In the genomic region with DNA sequence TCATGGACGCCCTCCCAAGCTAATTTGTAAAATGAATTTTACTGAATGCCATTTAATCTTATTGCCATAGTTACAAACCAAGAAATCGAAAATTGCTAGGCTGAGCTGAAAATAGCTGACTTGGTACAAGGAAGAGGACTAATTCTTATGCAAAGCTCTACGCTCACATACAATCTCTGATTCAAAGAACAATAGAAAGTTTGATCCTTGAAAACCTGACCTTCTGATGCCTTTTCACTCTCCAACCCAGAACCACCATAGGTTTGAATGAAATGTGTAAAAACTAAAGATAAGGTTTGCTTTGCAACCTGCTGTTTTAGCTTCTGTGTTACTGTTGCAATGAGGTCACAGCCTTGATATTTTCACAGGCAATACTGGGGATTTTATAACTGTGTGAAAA, we compare ENCODE assay signal across 15 cellular contexts.
DNase-seq lines count a peak whose midpoint lies in the region; ATAC-seq, FAIRE-seq and TF ChIP-seq lines count a peak whose summit lies in the region.
"Had no signal": no experiment of that assay in that cellular context is flagged by ENCODE, and none has a peak within 500 bp of the region (broad histone marks: within the 10 kb centered on the region; RNA-seq: fewer than 3 reads in every experiment).

No MANE protein-coding gene starts in this region.

- peaks cover 16% of the 10 kb centered on the region for H3K4me1 ChIP-seq in smooth muscle cell (ENCODE audit: low read depth)
- H3K4me1 ChIP-seq: BLaER1 had no signal

- no peak overlapping the region for H3K27ac ChIP-seq in smooth muscle cell (ENCODE audit: low read depth)
- H3K27ac ChIP-seq: BLaER1 had no signal

- no peaks in the 10 kb centered on the region for H3K79me2 ChIP-seq in smooth muscle cell (ENCODE audit: low read depth)

- no peak for TF ChIP-seq CTCF in mesothelial cell of epicardium (IDR thresholded peaks at IDR 0.05; ENCODE audit: unreplicated experiment)
- no peak for TF ChIP-seq CTCF in smooth muscle cell (IDR thresholded peaks at IDR 0.05; ENCODE audit: borderline replicate concordance, insufficient read depth, poor library complexity, severe bottlenecking)

- no peak overlapping the region for H3K4me3 ChIP-seq in smooth muscle cell
- H3K4me3 ChIP-seq: BLaER1 had no signal

- no peaks in the 10 kb centered on the region for H3F3A ChIP-seq in smooth muscle cell (ENCODE audit: low read depth)

- no peak overlapping the region for H3K9ac ChIP-seq in smooth muscle cell (ENCODE audit: low read depth)
- H3K9ac ChIP-seq: BLaER1 had no signal

- peaks cover 9% of the 10 kb centered on the region for H3K4me1 Mint-ChIP-seq in mesothelial cell of epicardium
- H3K4me1 Mint-ChIP-seq: CD8-positive, alpha-beta memory T cell had no signal

- no peak overlapping the region for H3K4me2 ChIP-seq in smooth muscle cell
- H3K4me2 ChIP-seq: BLaER1 had no signal

- peaks cover 7% of the 10 kb centered on the region for H3K9me3 Mint-ChIP-seq in mesothelial cell of epicardium

- H2AFZ ChIP-seq in smooth muscle cell (ENCODE audit: low read depth), result no peak overlapping the region

- peak overlapping the region; percentile 17 for H3K27ac Mint-ChIP-seq in mesothelial cell of epicardium
- H3K27ac Mint-ChIP-seq: CD8-positive, alpha-beta memory T cell had no signal

- no peak for TF ChIP-seq POLR2A in GM12891 (IDR thresholded peaks at IDR 0.05; ENCODE audit: low read depth, low read length)

- H3K27me3 ChIP-seq in smooth muscle cell (ENCODE audit: low read depth), result no peaks in the 10 kb centered on the region
- H3K27me3 ChIP-seq: BLaER1 had no signal

- no peak for ATAC-seq in GM21526 (IDR thresholded peaks at IDR 0.05; ENCODE audit: low FRiP score, unreplicated experiment)
- ATAC-seq: Panc1 had no signal

- H3K36me3 ChIP-seq in smooth muscle cell (ENCODE audit: low read depth), result no peaks in the 10 kb centered on the region
- H3K36me3 ChIP-seq: BLaER1 had no signal

- no peaks in the 10 kb centered on the region for H3K36me3 Mint-ChIP-seq in mesothelial cell of epicardium
- H3K36me3 Mint-ChIP-seq: CD8-positive, alpha-beta memory T cell had no signal

- WGBS in smooth muscle cell (ENCODE audit: low lambda C conversion rate), result 88% methylated on average over 3 of the region's 3 CpGs

- DNase-seq in NCI-H2227 (lab: John Stamatoyannopoulos, UW; ENCODE audit: unreplicated experiment) (peak; percentile 55), NCI-H2227 treated with DMSO at 0.1 percent for 48 hours (lab: John Stamatoyannopoulos, UW) (no peak), cerebellar cortex (ENCODE audit: low spot score) (peak; percentile 50), mesothelial cell of epicardium (ENCODE audit: low spot score in 2 of 2, unreplicated experiment in 2 of 2) (no peak), GM12891 (ENCODE audit: insufficient read length, low spot score) (no peak), smooth muscle cell (lab: John Stamatoyannopoulos, UW; ENCODE audit: unreplicated experiment) (no peak), T-helper 9 cell (no peak)
- DNase-seq: CD8-positive, alpha-beta memory T cell; HCEC 1CT; NCI-H1436; NCI-H2029; NCI-H524 had no signal

- FAIRE-seq in GM12891 (lab: Jason Lieb, UNC), result no peak

- no peaks in the 10 kb centered on the region for H3K27me3 Mint-ChIP-seq in mesothelial cell of epicardium (ENCODE audit: low read depth)

- H4K20me1 ChIP-seq in smooth muscle cell (ENCODE audit: low read depth), result no peaks in the 10 kb centered on the region
- H4K20me1 ChIP-seq: BLaER1 had no signal

- no peak overlapping the region for H3K4me3 Mint-ChIP-seq in mesothelial cell of epicardium
- H3K4me3 Mint-ChIP-seq: CD8-positive, alpha-beta memory T cell had no signal

- H3K9me3 ChIP-seq in smooth muscle cell (replicated peaks; ENCODE audit: low read depth), result no peaks in the 10 kb centered on the region
- H3K9me3 ChIP-seq: BLaER1 had no signal

TF ChIP-seq in GM12891, 5 proteins besides CTCF, POLR2A, EP300 and RAD21:
- TF ChIP-seq POLR2AphosphoS5 (IDR thresholded peaks at IDR 0.05; ENCODE audit: low read depth, low read length) (no peak), POU2F2 (IDR thresholded peaks at IDR 0.05; ENCODE audit: low read depth, low read length) (no peak), PAX5 (IDR thresholded peaks at IDR 0.05; ENCODE audit: insufficient read depth, low read length, severe bottlenecking) (no peak), TAF1 (IDR thresholded peaks at IDR 0.05; ENCODE audit: low read depth, low read length) (no peak), SPI1 (IDR thresholded peaks at IDR 0.05; ENCODE audit: low read depth, low read length) (no peak)

Comparison
In these comparisons a context has a peak if more than half of its experiments do, and no peak if none do; other contexts are left out.
1. DNase-seq: peak in NCI-H2227 (single experiment) and cerebellar cortex (single experiment); none in NCI-H2227 treated with DMSO at 0.1 percent for 48 hours (single experiment), mesothelial cell of epicardium (0 of 2), GM12891 (single experiment), smooth muscle cell (single experiment) and T-helper 9 cell (single experiment).